In genomic region chr17:17573912-17574311, GRCh38 we compare ENCODE assay signal across 23 cellular contexts.
"Had no signal": no experiment of that assay in that cellular context is flagged by ENCODE, and none has a peak within 500 bp of the region (broad histone marks: within the 10 kb centered on the region; RNA-seq: fewer than 3 reads in every experiment).

No MANE protein-coding gene starts in this region.

- ATAC-seq: activated T-cell treated with anti-CD3 and anti-CD28 coated beads, Interleukin-2, amount 50 U/mL, for 72 hours; body of pancreas; gastroesophageal sphincter; left cardiac atrium had no signal

- H3K4me1 ChIP-seq: gastroesophageal sphincter had no signal

- H3K4me1 Mint-ChIP-seq: activated B cell treated with CpG ODN at 0.5 μM for 24 hours, endodermal cell had no signal

- H3K9me3 ChIP-seq: body of pancreas, gastroesophageal sphincter, spleen, thyroid gland had no signal

- DNase-seq: activated B cell treated with CpG ODN at 0.5 μM for 24 hours; activated CD4-positive, alpha-beta T cell treated with anti-CD3 and anti-CD28 coated beads for 4 hours; activated CD4-positive, alpha-beta T cell treated with anti-CD3 and anti-CD28 coated beads, Interleukin-2, amount 50 U/mL, for 48 hours; activated effector memory CD4-positive, alpha-beta T cell treated with Interleukin-2 at 50 U/mL for 16 hours; activated naive CD4-positive, alpha-beta T cell treated with anti-CD3 and anti-CD28 coated beads for 36 hours; activated T-cell treated with anti-CD3 and anti-CD28 coated beads, Interleukin-2, amount 50 U/mL, for 72 hours; body of pancreas; cortex of kidney; endodermal cell; head of caudate nucleus; islet precursor cell; left cardiac atrium; mesendoderm; naive B cell; retina; spleen; stimulated activated CD4-positive, alpha-beta T cell treated with anti-CD3 and anti-CD28 coated beads, Interleukin-4, amount 100 ng/mL, for 1 hour; stimulated activated naive CD4-positive, alpha-beta T cell; T1000; thyroid gland had no signal

- H3K4me3 Mint-ChIP-seq: activated B cell treated with CpG ODN at 0.5 μM for 24 hours; activated naive CD4-positive, alpha-beta T cell treated with anti-CD3 and anti-CD28 coated beads for 36 hours; activated T-cell treated with anti-CD3 and anti-CD28 coated beads, Interleukin-2, amount 50 U/mL, for 72 hours; endodermal cell; naive B cell; T-helper 1 cell treated with Interleukin-12 subunit alpha and Interleukin-12 subunit beta and Interleukin-4 antibody, amounts not matched to agents 30 μg/mL and 1 μg/mL, for 36 hours had no signal

- H3K9me3 Mint-ChIP-seq: activated B cell treated with CpG ODN at 0.5 μM for 24 hours; activated naive CD4-positive, alpha-beta T cell treated with anti-CD3 and anti-CD28 coated beads for 36 hours; activated T-cell treated with anti-CD3 and anti-CD28 coated beads, Interleukin-2, amount 50 U/mL, for 72 hours; endodermal cell; naive B cell; T-helper 1 cell treated with Interleukin-12 subunit alpha and Interleukin-12 subunit beta and Interleukin-4 antibody, amounts not matched to agents 30 μg/mL and 1 μg/mL, for 36 hours had no signal

- H3K27me3 ChIP-seq: body of pancreas, cardiac muscle cell, gastroesophageal sphincter, spleen, thyroid gland had no signal

- H3K27ac Mint-ChIP-seq: activated B cell treated with CpG ODN at 0.5 μM for 24 hours; activated naive CD4-positive, alpha-beta T cell treated with anti-CD3 and anti-CD28 coated beads for 36 hours; activated T-cell treated with anti-CD3 and anti-CD28 coated beads, Interleukin-2, amount 50 U/mL, for 72 hours; endodermal cell; naive B cell; T-helper 1 cell treated with Interleukin-12 subunit alpha and Interleukin-12 subunit beta and Interleukin-4 antibody, amounts not matched to agents 30 μg/mL and 1 μg/mL, for 36 hours had no signal

- H3K36me3 Mint-ChIP-seq: naive B cell had no signal

- H3K27ac ChIP-seq: body of pancreas, cardiac muscle cell, gastroesophageal sphincter, spleen, thyroid gland had no signal

- H3K27me3 Mint-ChIP-seq: activated B cell treated with CpG ODN at 0.5 μM for 24 hours, naive B cell had no signal

- H3K4me3 ChIP-seq: body of pancreas, cardiac muscle cell, gastroesophageal sphincter, spleen, thyroid gland had no signal

- H3K36me3 ChIP-seq: cardiac muscle cell had no signal
